In genomic region chr16:29743827-29744531, GRCh38 we compare ENCODE assay signal across 11 cellular contexts. TPM values are rescaled to one million over a fixed set of nuclear protein-coding genes. Genes with fewer than 3 reads are reported as not detected.
DNase-seq lines count a peak whose midpoint lies in the region; ATAC-seq and TF ChIP-seq lines count a peak whose summit lies in the region.
"Had no signal": no experiment of that assay in that cellular context is flagged by ENCODE, and none has a peak within 500 bp of the region (broad histone marks: within the 10 kb centered on the region; RNA-seq: fewer than 3 reads in every experiment).

No MANE protein-coding gene starts in this region.

- H3K36me3 ChIP-seq in spleen: peaks cover 0 to 48% (median 14%) of the 10 kb centered on the region in 6 donors
- H3K36me3 ChIP-seq: adrenal gland had no signal

- H3K4me1 ChIP-seq in spleen: peaks cover 22 to 94% (median 71%) of the 10 kb centered on the region in 6 donors
- H3K4me1 ChIP-seq: adrenal gland had no signal

- no peaks in the 10 kb centered on the region for H3K27me3 Mint-ChIP-seq in CD4-positive, alpha-beta T cell
- peaks cover 3% of the 10 kb centered on the region for H3K27me3 Mint-ChIP-seq in activated naive CD8-positive, alpha-beta T cell treated with anti-CD3 and anti-CD28 coated beads for 36 hours

- ATAC-seq in CD4-positive, alpha-beta T cell (ENCODE audit: poor library complexity): peak; percentile 20
- no peak for ATAC-seq in HG02884 (IDR thresholded peaks at IDR 0.05; ENCODE audit: unreplicated experiment)

- DNase-seq in CD4-positive, alpha-beta T cell: peak in 6 of 10 experiments; percentile 30 to 51 (median 42)
- DNase-seq in activated CD4-positive, alpha-beta T cell treated with anti-CD3 and anti-CD28 coated beads for 48 hours: peak; percentile 46
- peak; percentile 47 for DNase-seq in activated naive CD8-positive, alpha-beta T cell treated with anti-CD3 and anti-CD28 coated beads for 36 hours
- DNase-seq in spleen (peak; percentile 83), NCI-H1436 treated with DMSO at 0.1 percent for 48 hours (lab: John Stamatoyannopoulos, UW) (no peak), NCI-H2029 treated with DMSO at 0.1 percent for 48 hours (lab: John Stamatoyannopoulos, UW) (no peak), G401 (ENCODE audit: low spot score) (no peak)
- DNase-seq: adrenal gland, NCI-H1092 had no signal

- POLR2A ChIA-PET in CD4-positive, alpha-beta T cell (lab: Charles Lee): interaction anchor here (0.9 to 3.3 kb wide), 8 partner anchors 10 to 64 kb away, joined by 5 to 15 read pairs (median 8); partner anchors contain the start of gene KIF22

- H3K36me3 Mint-ChIP-seq in CD4-positive, alpha-beta T cell (ENCODE audit: low read depth): peaks cover 76% of the 10 kb centered on the region
- H3K36me3 Mint-ChIP-seq in activated naive CD8-positive, alpha-beta T cell treated with anti-CD3 and anti-CD28 coated beads for 36 hours: peaks cover 37% of the 10 kb centered on the region

- no peak for TF ChIP-seq CTCF in CD4-positive, alpha-beta T cell (IDR thresholded peaks at IDR 0.05)
- TF ChIP-seq CTCF in spleen (IDR thresholded peaks at IDR 0.05 in 8 of 11, conservative IDR thresholded peaks at IDR 0.05 in 3 of 11): no peak

- CTCF ChIA-PET in CD4-positive, alpha-beta T cell (lab: Charles Lee): interaction anchor here (0.6 to 2.9 kb wide), 7 partner anchors 41 to 104 kb away, joined by 3 to 16 read pairs (median 3); partner anchors contain the start of genes KIF22 and PAGR1

- peaks cover 84% of the 10 kb centered on the region for H3K4me1 Mint-ChIP-seq in CD4-positive, alpha-beta T cell (ENCODE audit: low read depth)
- H3K4me1 Mint-ChIP-seq in activated naive CD8-positive, alpha-beta T cell treated with anti-CD3 and anti-CD28 coated beads for 36 hours: peaks cover 73% of the 10 kb centered on the region

- TF ChIP-seq POLR2A in spleen (IDR thresholded peaks at IDR 0.05): no peak

- H3K27me3 ChIP-seq in CD4-positive, alpha-beta T cell (ENCODE audit: control insufficient read depth, insufficient read depth, low read length): no peaks in the 10 kb centered on the region
- no peaks in the 10 kb centered on the region for H3K27me3 ChIP-seq in spleen (replicated peaks in 1 of 7)
- H3K27me3 ChIP-seq: adrenal gland had no signal

- H3K9me3 Mint-ChIP-seq in CD4-positive, alpha-beta T cell: no peaks in the 10 kb centered on the region
- peaks cover 3% of the 10 kb centered on the region for H3K9me3 Mint-ChIP-seq in activated naive CD8-positive, alpha-beta T cell treated with anti-CD3 and anti-CD28 coated beads for 36 hours

- intact Hi-C loops in CD4-positive, alpha-beta T cell (cut with DNase I, micrococcal nuclease): no loop called here
- intact Hi-C loops in spleen (cut with DNase I; ENCODE audit: low total_unique reads): no loop called here

- WGBS in spleen, 5 donors: 74 to 82% (median 79%) methylated on average over 3 to 21 of the region's 21 CpGs

- H3K4me3 Mint-ChIP-seq in CD4-positive, alpha-beta T cell: peak overlapping the region; percentile 99
- H3K4me3 Mint-ChIP-seq in activated naive CD8-positive, alpha-beta T cell treated with anti-CD3 and anti-CD28 coated beads for 36 hours: peak overlapping the region; percentile 97

- peak overlapping the region; percentile 98 for H3K27ac Mint-ChIP-seq in CD4-positive, alpha-beta T cell
- peak overlapping the region; percentile 97 for H3K27ac Mint-ChIP-seq in activated naive CD8-positive, alpha-beta T cell treated with anti-CD3 and anti-CD28 coated beads for 36 hours

- peak overlapping the region; percentile 96 for H3K27ac ChIP-seq in CD4-positive, alpha-beta T cell (ENCODE audit: low read depth, low read length)
- peak overlapping the region; percentile 78 to 96 (median 89) for H3K27ac ChIP-seq in spleen
- H3K27ac ChIP-seq: adrenal gland had no signal

- in situ Hi-C loops in G401 (cut with HindIII; ENCODE audit: low sequenced_read_pairs): no loop called here

- no peaks in the 10 kb centered on the region for H3K9me3 ChIP-seq in CD4-positive, alpha-beta T cell (ENCODE audit: control insufficient read depth, low read length)
- no peaks in the 10 kb centered on the region for H3K9me3 ChIP-seq in spleen
- H3K9me3 ChIP-seq: adrenal gland had no signal

- H3K4me3 ChIP-seq in spleen: peak overlapping the region in 7 of 8 donors; percentile 58 to 98 (median 84)
- H3K4me3 ChIP-seq: adrenal gland had no signal

RNA-seq across cellular contexts. Expression of gene C16orf54, which starts 1.8 kb away (rescaled TPM):
- 100 to 1,000 TPM; 250 to 261 TPM for total RNA-seq in CD4-positive, alpha-beta T cell
- total RNA-seq in activated naive CD8-positive, alpha-beta T cell treated with anti-CD3 and anti-CD28 coated beads for 36 hours: 10 to 100 TPM; 17.3 to 19.1 TPM
- 10 to 100 TPM; 34.5 to 46.0 (median 40.5) TPM for total RNA-seq in spleen
- 10 to 100 TPM; 15.6 to 21.0 (median 16.6) TPM for polyA plus RNA-seq in spleen
- total RNA-seq in G401 (2014; rRNA removed; shearing (Covaris generic)): not detected in 2 replicates
- total RNA-seq: temporal lobe had no signal

RNA-seq across cellular contexts. Expression of gene ZG16, which starts 34.1 kb away (rescaled TPM):
- not detected for total RNA-seq in CD4-positive, alpha-beta T cell
- total RNA-seq in activated naive CD8-positive, alpha-beta T cell treated with anti-CD3 and anti-CD28 coated beads for 36 hours: not detected
- not detected for total RNA-seq in spleen
- polyA plus RNA-seq in spleen: under 1 TPM in 2 of 3 donors, not detected in 1; 0.06 to 0.07 TPM
- total RNA-seq in G401 (2014; rRNA removed; shearing (Covaris generic)): not detected in 2 replicates
- total RNA-seq: temporal lobe had no signal

RNA-seq across cellular contexts. Expression of gene KIF22, which starts 46.6 kb away (rescaled TPM):
- 100 to 1,000 TPM in 1 of 2 experiments, 10 to 100 TPM in 1; 99.0 to 101 TPM for total RNA-seq in CD4-positive, alpha-beta T cell
- 100 to 1,000 TPM; 145 to 150 TPM for total RNA-seq in activated naive CD8-positive, alpha-beta T cell treated with anti-CD3 and anti-CD28 coated beads for 36 hours
- 10 to 100 TPM; 26.6 to 45.1 (median 36.2) TPM for total RNA-seq in spleen
- 10 to 100 TPM; 47.4 to 59.2 (median 56.4) TPM for polyA plus RNA-seq in spleen
- total RNA-seq in G401 (2014; rRNA removed; shearing (Covaris generic)): 169 and 171 TPM in 2 replicates

Comparison
In these comparisons a context has a peak if more than half of its experiments do, and no peak if none do; other contexts are left out.
1. DNase-seq: peak in CD4-positive, alpha-beta T cell (6 of 10), activated CD4-positive, alpha-beta T cell treated with anti-CD3 and anti-CD28 coated beads for 48 hours (single experiment), activated naive CD8-positive, alpha-beta T cell treated with anti-CD3 and anti-CD28 coated beads for 36 hours (single experiment) and spleen (single experiment); none in NCI-H1436 treated with DMSO at 0.1 percent for 48 hours (single experiment), NCI-H2029 treated with DMSO at 0.1 percent for 48 hours (single experiment) and G401 (single experiment).
2. RNA of gene C16orf54, which starts 1.8 kb away (total RNA-seq): 250 to 261 TPM in CD4-positive, alpha-beta T cell, 34.5 to 46.0 TPM in spleen and 17.3 to 19.1 TPM in activated naive CD8-positive, alpha-beta T cell treated with anti-CD3 and anti-CD28 coated beads for 36 hours; not detected in G401; every median in the first group is over 10 times any median in the second.